Comparison of ENCODE assay signal across 11 cellular contexts in genomic region chr14:91387996-91388395, GRCh38. TPM values are rescaled to one million over a fixed set of nuclear protein-coding genes. Genes with fewer than 3 reads are reported as not detected.
DNase-seq lines count a peak whose midpoint lies in the region; ATAC-seq and TF ChIP-seq lines count a peak whose summit lies in the region.
"Had no signal": no experiment of that assay in that cellular context is flagged by ENCODE, and none has a peak within 500 bp of the region (broad histone marks: within the 10 kb centered on the region; RNA-seq: fewer than 3 reads in every experiment).

No MANE protein-coding gene starts in this region.

- no peaks in the 10 kb centered on the region for H3K9me3 ChIP-seq in endodermal cell (ENCODE audit: control insufficient read depth, low read length)
- H3K9me3 ChIP-seq in right cardiac atrium (ENCODE audit: control insufficient read depth, low read length) = no peaks in the 10 kb centered on the region
- H3K9me3 ChIP-seq: adrenal gland had no signal

- peak overlapping the region; percentile 67 for H3K27ac Mint-ChIP-seq in activated CD4-positive, alpha-beta T cell treated with anti-CD3 and anti-CD28 coated beads, Interleukin-2, amount 10 ng/mL, durations not matched to agents 24 days and 14 days
- H3K27ac Mint-ChIP-seq in T-cell = peak overlapping the region; percentile 81 to 86
- H3K27ac Mint-ChIP-seq in endodermal cell = peak overlapping the region; percentile 55
- H3K27ac Mint-ChIP-seq in stimulated activated effector memory CD8-positive, alpha-beta T cell treated with anti-CD3 and anti-CD28 coated beads, Interleukin-12 subunit alpha, Interleukin-12 subunit beta, amount 100 ng/mL, for 72 hours = peak overlapping the region; percentile 90
- no peak overlapping the region for H3K27ac Mint-ChIP-seq in progenitor cell of endocrine pancreas

- no peaks in the 10 kb centered on the region for H3K27me3 ChIP-seq in endodermal cell (ENCODE audit: control insufficient read depth, insufficient read depth, low read length, poor library complexity, severe bottlenecking)
- H3K27me3 ChIP-seq in right cardiac atrium (ENCODE audit: control insufficient read depth, insufficient read depth) = no peaks in the 10 kb centered on the region
- H3K27me3 ChIP-seq: adrenal gland had no signal

- intact Hi-C loops in activated CD4-positive, alpha-beta T cell treated with anti-CD3 and anti-CD28 coated beads, Interleukin-2, amount 10 ng/mL, durations not matched to agents 24 days and 14 days (cut with micrococcal nuclease) = no loop called here
- intact Hi-C loops in right cardiac atrium (cut with DNase I) = no loop called here

- H3K27ac ChIP-seq in endodermal cell (ENCODE audit: low read depth, low read length) (peak overlapping the region; percentile 84), right cardiac atrium (ENCODE audit: low read length) (no peak overlapping the region)
- H3K27ac ChIP-seq: adrenal gland had no signal

- H3K4me1 ChIP-seq in endodermal cell (ENCODE audit: control insufficient read depth, insufficient read depth, low read length) = peaks cover 11% of the 10 kb centered on the region
- H3K4me1 ChIP-seq in right cardiac atrium (ENCODE audit: control insufficient read depth, insufficient read depth, low read length) = peaks cover 2% of the 10 kb centered on the region
- H3K4me1 ChIP-seq: adrenal gland had no signal

- no peak overlapping the region for H3K9ac ChIP-seq in endodermal cell (ENCODE audit: extremely low read depth, low read length, poor library complexity, severe bottlenecking)

- TF ChIP-seq CTCF in endodermal cell (conservative IDR thresholded peaks at IDR 0.05) (no peak), progenitor cell of endocrine pancreas (IDR thresholded peaks at IDR 0.05; ENCODE audit: unreplicated experiment) (no peak)

- WGBS in endodermal cell (ENCODE audit: insufficient coverage in 1 of 2, insufficient read length in 1 of 2), 2 experiments = 84 to 90% methylated on average over 9 to 11 of the region's 11 CpGs
- WGBS in right cardiac atrium = 86% methylated on average over 11 of the region's 11 CpGs

- H3K27me3 Mint-ChIP-seq in activated CD4-positive, alpha-beta T cell treated with anti-CD3 and anti-CD28 coated beads, Interleukin-2, amount 10 ng/mL, durations not matched to agents 24 days and 14 days = no peaks in the 10 kb centered on the region
- H3K27me3 Mint-ChIP-seq in T-cell = no peaks in the 10 kb centered on the region
- H3K27me3 Mint-ChIP-seq in endodermal cell (ENCODE audit: insufficient read depth) = no peaks in the 10 kb centered on the region
- H3K27me3 Mint-ChIP-seq in progenitor cell of endocrine pancreas = no peaks in the 10 kb centered on the region

- CTCF ChIA-PET in T-cell (lab: Charles Lee) = interaction anchor here in 1 of 2 donors (1.2 to 1.4 kb wide), 2 partner anchors 10 to 32 kb away, joined by 3 to 4 read pairs; no protein-coding TSS in a partner anchor

- no peaks in the 10 kb centered on the region for H3K36me3 ChIP-seq in endodermal cell (ENCODE audit: control insufficient read depth, insufficient read depth, low read length)
- H3K36me3 ChIP-seq: adrenal gland had no signal

- H3K9me3 Mint-ChIP-seq in activated CD4-positive, alpha-beta T cell treated with anti-CD3 and anti-CD28 coated beads, Interleukin-2, amount 10 ng/mL, durations not matched to agents 24 days and 14 days = no peaks in the 10 kb centered on the region
- no peaks in the 10 kb centered on the region for H3K9me3 Mint-ChIP-seq in T-cell
- no peaks in the 10 kb centered on the region for H3K9me3 Mint-ChIP-seq in endodermal cell
- H3K9me3 Mint-ChIP-seq in stimulated activated effector memory CD8-positive, alpha-beta T cell treated with anti-CD3 and anti-CD28 coated beads, Interleukin-12 subunit alpha, Interleukin-12 subunit beta, amount 100 ng/mL, for 72 hours = no peaks in the 10 kb centered on the region
- H3K9me3 Mint-ChIP-seq in progenitor cell of endocrine pancreas (ENCODE audit: low read depth) = no peaks in the 10 kb centered on the region

- H3K4me1 Mint-ChIP-seq in activated CD4-positive, alpha-beta T cell treated with anti-CD3 and anti-CD28 coated beads, Interleukin-2, amount 10 ng/mL, durations not matched to agents 24 days and 14 days = peaks cover 64% of the 10 kb centered on the region
- peaks cover 88 to 94% (median 90%) of the 10 kb centered on the region in 3 donors for H3K4me1 Mint-ChIP-seq in T-cell
- peaks cover 45% of the 10 kb centered on the region for H3K4me1 Mint-ChIP-seq in endodermal cell
- H3K4me1 Mint-ChIP-seq in stimulated activated effector memory CD8-positive, alpha-beta T cell treated with anti-CD3 and anti-CD28 coated beads, Interleukin-12 subunit alpha, Interleukin-12 subunit beta, amount 100 ng/mL, for 72 hours = peaks cover 90% of the 10 kb centered on the region
- peaks cover 45% of the 10 kb centered on the region for H3K4me1 Mint-ChIP-seq in progenitor cell of endocrine pancreas (ENCODE audit: low read depth)

- no peak for DNase-seq in activated CD4-positive, alpha-beta T cell treated with anti-CD3 and anti-CD28 coated beads, Interleukin-2, amount 10 ng/mL, durations not matched to agents 24 days and 14 days
- no peak for DNase-seq in activated CD4-positive, alpha-beta T cell treated with anti-CD3 and anti-CD28 coated beads for 1 hour
- DNase-seq in T-cell (no peak), endodermal cell (no peak), progenitor cell of endocrine pancreas (ENCODE audit: low spot score, unreplicated experiment) (no peak), iPS-NIHi7 (ENCODE audit: extremely low spot score) (no peak), right cardiac atrium (no peak)
- no peak for DNase-seq in stimulated activated effector memory CD8-positive, alpha-beta T cell treated with anti-CD3 and anti-CD28 coated beads, Interleukin-12 subunit alpha, Interleukin-12 subunit beta, amount 100 ng/mL, for 72 hours (ENCODE audit: low spot score in 2 of 2)
- DNase-seq: left cardiac atrium, SIG-M5 had no signal

- POLR2A ChIA-PET in T-cell (lab: Charles Lee) = interaction anchor here in 1 of 2 donors (1.7 kb wide), 1 partner anchor 10 kb away, joined by 4 read pairs; no protein-coding TSS in a partner anchor

- ATAC-seq in T-cell (replicated peaks in 1 of 4) (no peak), right cardiac atrium (no peak)
- ATAC-seq in stimulated activated effector memory CD8-positive, alpha-beta T cell treated with anti-CD3 and anti-CD28 coated beads, Interleukin-12 subunit alpha, Interleukin-12 subunit beta, amount 100 ng/mL, for 72 hours = peak; percentile 2

- peaks cover 17% of the 10 kb centered on the region for H3K36me3 Mint-ChIP-seq in activated CD4-positive, alpha-beta T cell treated with anti-CD3 and anti-CD28 coated beads, Interleukin-2, amount 10 ng/mL, durations not matched to agents 24 days and 14 days (ENCODE audit: low read depth)
- peaks cover 4% of the 10 kb centered on the region for H3K36me3 Mint-ChIP-seq in T-cell
- H3K36me3 Mint-ChIP-seq in endodermal cell (ENCODE audit: low read depth) = peaks cover 14% of the 10 kb centered on the region
- peaks cover 73% of the 10 kb centered on the region for H3K36me3 Mint-ChIP-seq in stimulated activated effector memory CD8-positive, alpha-beta T cell treated with anti-CD3 and anti-CD28 coated beads, Interleukin-12 subunit alpha, Interleukin-12 subunit beta, amount 100 ng/mL, for 72 hours
- no peaks in the 10 kb centered on the region for H3K36me3 Mint-ChIP-seq in progenitor cell of endocrine pancreas (ENCODE audit: insufficient read depth)

- H3K4me3 Mint-ChIP-seq in activated CD4-positive, alpha-beta T cell treated with anti-CD3 and anti-CD28 coated beads, Interleukin-2, amount 10 ng/mL, durations not matched to agents 24 days and 14 days = peak overlapping the region; percentile 17
- H3K4me3 Mint-ChIP-seq in T-cell (peak overlapping the region; percentile 54 to 98 (median 55)), endodermal cell (no peak overlapping the region), progenitor cell of endocrine pancreas (ENCODE audit: low read depth) (no peak overlapping the region)
- H3K4me3 Mint-ChIP-seq in stimulated activated effector memory CD8-positive, alpha-beta T cell treated with anti-CD3 and anti-CD28 coated beads, Interleukin-12 subunit alpha, Interleukin-12 subunit beta, amount 100 ng/mL, for 72 hours = peak overlapping the region; percentile 67

- H3K4me3 ChIP-seq in endodermal cell (ENCODE audit: low read length) = no peak overlapping the region
- H3K4me3 ChIP-seq in right cardiac atrium (ENCODE audit: low read length) = no peak overlapping the region
- H3K4me3 ChIP-seq: adrenal gland had no signal

RNA-seq across cellular contexts. Expression of gene CCDC88C, which starts 29.6 kb away (rescaled TPM):
- total RNA-seq in activated CD4-positive, alpha-beta T cell treated with anti-CD3 and anti-CD28 coated beads, Interleukin-2, amount 10 ng/mL, durations not matched to agents 24 days and 14 days = 79.7 and 89.9 TPM in 2 replicates
- total RNA-seq in T-cell = 100 to 1,000 TPM; 260 to 368 (median 275) TPM
- total RNA-seq in endodermal cell = 10 to 100 TPM; 50.0 to 50.5 TPM
- 26.5 TPM for polyA plus RNA-seq in endodermal cell (2013, experiment 1 of 2)
- polyA plus RNA-seq in endodermal cell (2013, experiment 2 of 2) = 22.2 TPM
- total RNA-seq in progenitor cell of endocrine pancreas = 78.1 and 85.5 TPM in 2 replicates
- total RNA-seq in right cardiac atrium = 1 to 10 TPM; 2.5 to 5.4 (median 4.8) TPM
- 2.5 TPM for polyA plus RNA-seq in right cardiac atrium

Comparison
In these comparisons a context has a peak if more than half of its experiments do, and no peak if none do; other contexts are left out.
1. H3K4me3 Mint-ChIP-seq: peak in activated CD4-positive, alpha-beta T cell treated with anti-CD3 and anti-CD28 coated beads, Interleukin-2, amount 10 ng/mL, durations not matched to agents 24 days and 14 days (single experiment), T-cell (3 of 3) and stimulated activated effector memory CD8-positive, alpha-beta T cell treated with anti-CD3 and anti-CD28 coated beads, Interleukin-12 subunit alpha, Interleukin-12 subunit beta, amount 100 ng/mL, for 72 hours (single experiment); none in endodermal cell (single experiment) and progenitor cell of endocrine pancreas (single experiment).
2. RNA of gene CCDC88C, which starts 29.6 kb away (total RNA-seq): 260 to 368 TPM in T-cell, 79.7 to 89.9 TPM in activated CD4-positive, alpha-beta T cell treated with anti-CD3 and anti-CD28 coated beads, Interleukin-2, amount 10 ng/mL, durations not matched to agents 24 days and 14 days, 78.1 to 85.5 TPM in progenitor cell of endocrine pancreas and 50.0 to 50.5 TPM in endodermal cell; 2.5 to 5.4 TPM in right cardiac atrium; every median in the first group is over 4 times any median in the second.